In genomic region chr14:61543946-61544345, GRCh38 we compare ENCODE assay signal across 14 cellular contexts.
DNase-seq lines count a peak whose midpoint lies in the region; ATAC-seq and TF ChIP-seq lines count a peak whose summit lies in the region.
"Had no signal": no experiment of that assay in that cellular context is flagged by ENCODE, and none has a peak within 500 bp of the region (broad histone marks: within the 10 kb centered on the region; RNA-seq: fewer than 3 reads in every experiment).

No MANE protein-coding gene starts in this region.

- H3K27me3 ChIP-seq in transverse colon: no peaks in the 10 kb centered on the region
- H3K27me3 ChIP-seq: pancreas had no signal

- no TSS peak for BruUV-seq in Calu3 (replicated peaks; lab: Mats Ljungman, UMichigan)

- H3K4me1 ChIP-seq in transverse colon: peaks cover 0 to 33% (median 14%) of the 10 kb centered on the region in 4 donors

- no peak overlapping the region for H3K4me3 Mint-ChIP-seq in activated naive CD4-positive, alpha-beta T cell treated with anti-CD3 and anti-CD28 coated beads, Interleukin-2, amount 10 ng/mL, durations not matched to agents 7 days and 5 days
- H3K4me3 Mint-ChIP-seq in chondrocyte (ENCODE audit: unreplicated experiment): no peak overlapping the region
- peak overlapping the region in 1 of 10 donors; percentile 32 for H3K4me3 Mint-ChIP-seq in naive thymus-derived CD8-positive, alpha-beta T cell
- no peak overlapping the region for H3K4me3 Mint-ChIP-seq in Calu3 (ENCODE audit: low read depth, unreplicated experiment)
- H3K4me3 Mint-ChIP-seq: dendritic cell treated with granulocyte-macrophage colony-stimulating factor and Interleukin-4, amounts not matched to agents 40 ng/mL and 50 ng/mL, for 4 days had no signal

- no peaks in the 10 kb centered on the region for H3K9me3 Mint-ChIP-seq in activated naive CD4-positive, alpha-beta T cell treated with anti-CD3 and anti-CD28 coated beads, Interleukin-2, amount 10 ng/mL, durations not matched to agents 7 days and 5 days
- peaks cover 0 to 3% of the 10 kb centered on the region in 2 donors for H3K9me3 Mint-ChIP-seq in activated naive CD4-positive, alpha-beta T cell treated with anti-CD3 and anti-CD28 coated beads, Interleukin-2, amount 50 U/mL, for 72 hours
- H3K9me3 Mint-ChIP-seq in chondrocyte (ENCODE audit: low read depth) (no peaks in the 10 kb centered on the region), Calu3 (ENCODE audit: low read depth, unreplicated experiment) (no peaks in the 10 kb centered on the region)
- no peaks in the 10 kb centered on the region for H3K9me3 Mint-ChIP-seq in naive thymus-derived CD8-positive, alpha-beta T cell
- H3K9me3 Mint-ChIP-seq: activated T-helper 2 cell treated with anti-CD3 and anti-CD28 coated beads, Interferon-gamma antibody, Interleukin-2, Interleukin-4, amounts not matched to agents 10 μg/mL and 5 μg/mL and 100 μg/mL, durations not matched to agents 14 hours and 24 hours and 36 hours; dendritic cell treated with granulocyte-macrophage colony-stimulating factor and Interleukin-4, amounts not matched to agents 40 ng/mL and 50 ng/mL, for 4 days had no signal

- TF ChIP-seq CTCF in chondrocyte (IDR thresholded peaks at IDR 0.05) (no peak), transverse colon (IDR thresholded peaks at IDR 0.05) (no peak), Calu3 (IDR thresholded peaks at IDR 0.05; ENCODE audit: unreplicated experiment) (no peak)

- H3K36me3 ChIP-seq in transverse colon: no peaks in the 10 kb centered on the region
- H3K36me3 ChIP-seq: pancreas had no signal

- peak overlapping the region; percentile 27 to 57 (median 54) for H3K27ac ChIP-seq in transverse colon

- peak overlapping the region; percentile 15 for H3K27ac Mint-ChIP-seq in activated naive CD4-positive, alpha-beta T cell treated with anti-CD3 and anti-CD28 coated beads, Interleukin-2, amount 10 ng/mL, durations not matched to agents 7 days and 5 days
- H3K27ac Mint-ChIP-seq in activated naive CD4-positive, alpha-beta T cell treated with anti-CD3 and anti-CD28 coated beads, Interleukin-2, amount 50 U/mL, for 72 hours: peak overlapping the region in 1 of 2 donors; percentile 32
- H3K27ac Mint-ChIP-seq in chondrocyte (ENCODE audit: unreplicated experiment): peak overlapping the region; percentile 91
- peak overlapping the region; percentile 66 to 88 (median 74) for H3K27ac Mint-ChIP-seq in naive thymus-derived CD8-positive, alpha-beta T cell
- no peak overlapping the region for H3K27ac Mint-ChIP-seq in Calu3 (ENCODE audit: unreplicated experiment)
- H3K27ac Mint-ChIP-seq: activated T-helper 2 cell treated with anti-CD3 and anti-CD28 coated beads, Interferon-gamma antibody, Interleukin-2, Interleukin-4, amounts not matched to agents 10 μg/mL and 5 μg/mL and 100 μg/mL, durations not matched to agents 14 hours and 24 hours and 36 hours; dendritic cell treated with granulocyte-macrophage colony-stimulating factor and Interleukin-4, amounts not matched to agents 40 ng/mL and 50 ng/mL, for 4 days had no signal

- intact Hi-C loops in transverse colon (cut with DNase I; ENCODE audit: low total_unique reads) (no loop called here), Calu3 (cut with micrococcal nuclease; ENCODE audit: unreplicated experiment) (no loop called here)

- H3K27me3 Mint-ChIP-seq in activated naive CD4-positive, alpha-beta T cell treated with anti-CD3 and anti-CD28 coated beads, Interleukin-2, amount 10 ng/mL, durations not matched to agents 7 days and 5 days: no peaks in the 10 kb centered on the region
- H3K27me3 Mint-ChIP-seq in chondrocyte (ENCODE audit: low read depth) (no peaks in the 10 kb centered on the region), Calu3 (ENCODE audit: unreplicated experiment) (no peaks in the 10 kb centered on the region)
- H3K27me3 Mint-ChIP-seq in naive thymus-derived CD8-positive, alpha-beta T cell: no peaks in the 10 kb centered on the region
- H3K27me3 Mint-ChIP-seq: dendritic cell treated with granulocyte-macrophage colony-stimulating factor and Interleukin-4, amounts not matched to agents 40 ng/mL and 50 ng/mL, for 4 days had no signal

- no peak for ATAC-seq in activated naive CD4-positive, alpha-beta T cell treated with anti-CD3 and anti-CD28 coated beads, Interleukin-2, amount 50 U/mL, for 72 hours
- ATAC-seq in naive thymus-derived CD8-positive, alpha-beta T cell: no peak
- ATAC-seq in HG03354 (IDR thresholded peaks at IDR 0.05; ENCODE audit: poor library complexity, severe bottlenecking, unreplicated experiment): no peak

- H3K4me1 Mint-ChIP-seq in activated naive CD4-positive, alpha-beta T cell treated with anti-CD3 and anti-CD28 coated beads, Interleukin-2, amount 10 ng/mL, durations not matched to agents 7 days and 5 days: peaks cover 8% of the 10 kb centered on the region
- H3K4me1 Mint-ChIP-seq in chondrocyte (ENCODE audit: low read depth) (peaks cover 65% of the 10 kb centered on the region), Calu3 (ENCODE audit: low read depth, unreplicated experiment) (peaks cover 26% of the 10 kb centered on the region)
- peaks cover 4 to 31% (median 16%) of the 10 kb centered on the region in 4 donors for H3K4me1 Mint-ChIP-seq in naive thymus-derived CD8-positive, alpha-beta T cell

- no peaks in the 10 kb centered on the region for H3K9me3 ChIP-seq in transverse colon
- H3K9me3 ChIP-seq: pancreas had no signal

- no peak overlapping the region for H3K4me3 ChIP-seq in transverse colon
- H3K4me3 ChIP-seq: pancreas had no signal

- CTCF ChIA-PET in activated naive CD4-positive, alpha-beta T cell treated with anti-CD3 and anti-CD28 coated beads, Interleukin-2, amount 10 ng/mL, durations not matched to agents 7 days and 5 days (lab: Charles Lee): no interaction called here
- CTCF ChIA-PET in Calu3 (lab: Charles Lee): no interaction called here

- POLR2A ChIA-PET in naive thymus-derived CD8-positive, alpha-beta T cell (lab: Charles Lee): no interaction called here

- 89 to 94% methylated on average over 6 to 7 of the region's 7 CpGs for WGBS in transverse colon (ENCODE audit: low coverage in 1 of 2), 2 donors

- no peak for TF ChIP-seq EP300 in transverse colon (IDR thresholded peaks at IDR 0.05; ENCODE audit: low read depth)

- in situ Hi-C loops in transverse colon (cut with MboI; ENCODE audit: low pct_ligation_motif_present in 1 of 4, low pct_unique_long_range_greater_than_20kb in 1 of 4, low sequenced_read_pairs in 3 of 4): no loop called here
- in situ Hi-C loops in G401 (cut with HindIII; ENCODE audit: low sequenced_read_pairs): no loop called here

- no peak for DNase-seq in activated naive CD4-positive, alpha-beta T cell treated with anti-CD3 and anti-CD28 coated beads, Interleukin-2, amount 10 ng/mL, durations not matched to agents 7 days and 5 days
- no peak for DNase-seq in activated naive CD4-positive, alpha-beta T cell treated with anti-CD3 and anti-CD28 coated beads, Interleukin-2, amount 50 U/mL, for 72 hours (ENCODE audit: low spot score in 2 of 2)
- DNase-seq in chondrocyte (ENCODE audit: low spot score) (no peak), transverse colon (no peak), G401 (ENCODE audit: low spot score) (no peak), Calu3 (no peak)
- no peak for DNase-seq in naive thymus-derived CD8-positive, alpha-beta T cell
- DNase-seq: NCI-H146; pancreas; SHP77 treated with DMSO at 0.1 percent for 48 hours; stimulated activated CD4-positive, alpha-beta T cell treated with anti-CD3 and anti-CD28 coated beads, Interleukin-4, amount 100 ng/mL, for 24 hours had no signal

- TF ChIP-seq POLR2A in transverse colon (IDR thresholded peaks at IDR 0.05): no peak

- peaks cover 78% of the 10 kb centered on the region for H3K36me3 Mint-ChIP-seq in activated naive CD4-positive, alpha-beta T cell treated with anti-CD3 and anti-CD28 coated beads, Interleukin-2, amount 10 ng/mL, durations not matched to agents 7 days and 5 days
- H3K36me3 Mint-ChIP-seq in activated naive CD4-positive, alpha-beta T cell treated with anti-CD3 and anti-CD28 coated beads, Interleukin-2, amount 50 U/mL, for 72 hours: peaks cover 41 to 71% of the 10 kb centered on the region in 2 donors
- H3K36me3 Mint-ChIP-seq in chondrocyte (ENCODE audit: low read depth): peaks cover 3% of the 10 kb centered on the region
- peaks cover 11 to 97% (median 40%) of the 10 kb centered on the region in 3 donors for H3K36me3 Mint-ChIP-seq in naive thymus-derived CD8-positive, alpha-beta T cell
- H3K36me3 Mint-ChIP-seq in Calu3 (ENCODE audit: insufficient read depth, unreplicated experiment): no peaks in the 10 kb centered on the region
